8 cellular contexts compared by ENCODE assay signal in the genomic region with DNA sequence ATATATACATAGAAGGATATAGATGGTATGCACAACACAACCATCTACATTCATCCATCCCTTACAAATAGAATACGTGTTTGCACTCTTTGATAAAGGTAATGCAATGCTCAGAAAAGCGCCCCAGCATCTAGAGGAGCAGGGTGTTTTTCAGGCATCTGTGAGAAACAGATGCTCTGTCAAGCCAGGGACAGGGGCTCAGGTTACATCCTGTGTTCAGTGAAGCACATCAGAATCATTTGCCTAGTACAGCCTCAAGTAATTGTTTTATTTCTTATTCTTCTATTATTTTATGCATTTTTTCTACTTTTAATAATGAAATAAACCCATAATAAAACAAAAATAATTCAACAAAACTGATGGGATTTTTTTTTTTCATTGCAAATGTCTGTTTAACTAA. TPM values are rescaled to one million over a fixed set of nuclear protein-coding genes. Genes with fewer than 3 reads are reported as not detected.
DNase-seq lines count a peak whose midpoint lies in the region; ATAC-seq lines count a peak whose summit lies in the region.

No MANE protein-coding gene starts in this region.

- DNase-seq in activated naive CD8-positive, alpha-beta T cell treated with anti-CD3 and anti-CD28 coated beads, Interleukin-2, amount 10 ng/mL, durations not matched to agents 7 days and 5 days: no peak
- no peak for DNase-seq in activated naive CD8-positive, alpha-beta T cell treated with anti-CD3 and anti-CD28 coated beads, Interleukin-2, amount 50 U/mL, for 24 hours
- DNase-seq in NCI-H748 (lab: John Stamatoyannopoulos, UW; ENCODE audit: unreplicated experiment) (peak; percentile 83), right cardiac atrium (no peak)
- DNase-seq in effector memory CD8-positive, alpha-beta T cell: no peak
- no peak for DNase-seq in stimulated activated CD4-positive, alpha-beta T cell treated with anti-CD3 and anti-CD28 coated beads, Interleukin-4, amount 100 ng/mL, for 4 hours

- no peak overlapping the region for H3K4me3 ChIP-seq in skeletal muscle satellite cell (ENCODE audit: low read length)
- no peak overlapping the region for H3K4me3 ChIP-seq in right cardiac atrium (ENCODE audit: low read length)

- no peak overlapping the region for H3K4me2 ChIP-seq in skeletal muscle satellite cell (ENCODE audit: low read length)

- WGBS in right cardiac atrium: 44% methylated on average over 2 of the region's 2 CpGs

- H3K27me3 ChIP-seq in skeletal muscle satellite cell (ENCODE audit: control insufficient read depth, insufficient read depth, low read length): no peaks in the 10 kb centered on the region
- no peaks in the 10 kb centered on the region for H3K27me3 ChIP-seq in right cardiac atrium (ENCODE audit: control insufficient read depth, insufficient read depth)

- peaks cover 4% of the 10 kb centered on the region for H3K9me3 Mint-ChIP-seq in activated naive CD8-positive, alpha-beta T cell treated with anti-CD3 and anti-CD28 coated beads, Interleukin-2, amount 10 ng/mL, durations not matched to agents 7 days and 5 days
- peaks cover 4% of the 10 kb centered on the region for H3K9me3 Mint-ChIP-seq in activated naive CD8-positive, alpha-beta T cell treated with anti-CD3 and anti-CD28 coated beads, Interleukin-2, amount 50 U/mL, for 24 hours
- no peaks in the 10 kb centered on the region for H3K9me3 Mint-ChIP-seq in effector memory CD8-positive, alpha-beta T cell

- peaks cover 5% of the 10 kb centered on the region for H3K36me3 Mint-ChIP-seq in activated naive CD8-positive, alpha-beta T cell treated with anti-CD3 and anti-CD28 coated beads, Interleukin-2, amount 10 ng/mL, durations not matched to agents 7 days and 5 days
- no peaks in the 10 kb centered on the region for H3K36me3 Mint-ChIP-seq in activated naive CD8-positive, alpha-beta T cell treated with anti-CD3 and anti-CD28 coated beads, Interleukin-2, amount 50 U/mL, for 24 hours (ENCODE audit: low read depth)
- no peaks in the 10 kb centered on the region for H3K36me3 Mint-ChIP-seq in effector memory CD8-positive, alpha-beta T cell (ENCODE audit: insufficient read depth)

- no peaks in the 10 kb centered on the region for H3K27me3 Mint-ChIP-seq in activated naive CD8-positive, alpha-beta T cell treated with anti-CD3 and anti-CD28 coated beads, Interleukin-2, amount 10 ng/mL, durations not matched to agents 7 days and 5 days
- H3K27me3 Mint-ChIP-seq in activated naive CD8-positive, alpha-beta T cell treated with anti-CD3 and anti-CD28 coated beads, Interleukin-2, amount 50 U/mL, for 24 hours: no peaks in the 10 kb centered on the region
- H3K27me3 Mint-ChIP-seq in effector memory CD8-positive, alpha-beta T cell: no peaks in the 10 kb centered on the region

- peak; percentile 54 for ATAC-seq in activated naive CD8-positive, alpha-beta T cell treated with anti-CD3 and anti-CD28 coated beads, Interleukin-2, amount 10 ng/mL, durations not matched to agents 7 days and 5 days (ENCODE audit: low read depth)
- ATAC-seq in activated naive CD8-positive, alpha-beta T cell treated with anti-CD3 and anti-CD28 coated beads, Interleukin-2, amount 50 U/mL, for 24 hours: no peak
- ATAC-seq in HG03103 (IDR thresholded peaks at IDR 0.05; ENCODE audit: low read depth, unreplicated experiment) (peak; percentile 81), right cardiac atrium (no peak)
- no peak for ATAC-seq in effector memory CD8-positive, alpha-beta T cell (replicated peaks)

- POLR2A ChIA-PET in activated naive CD8-positive, alpha-beta T cell treated with anti-CD3 and anti-CD28 coated beads, Interleukin-2, amount 10 ng/mL, durations not matched to agents 7 days and 5 days (lab: Charles Lee): no interaction called here

- intact Hi-C loops in right cardiac atrium (cut with DNase I): no loop called here

- H3K36me3 ChIP-seq in skeletal muscle satellite cell (ENCODE audit: insufficient read depth, low read length): no peaks in the 10 kb centered on the region

- H3K9ac ChIP-seq in skeletal muscle satellite cell (ENCODE audit: low read depth, low read length): peak overlapping the region; percentile 51

- no peak overlapping the region for H3K4me3 Mint-ChIP-seq in activated naive CD8-positive, alpha-beta T cell treated with anti-CD3 and anti-CD28 coated beads, Interleukin-2, amount 10 ng/mL, durations not matched to agents 7 days and 5 days
- no peak overlapping the region for H3K4me3 Mint-ChIP-seq in activated naive CD8-positive, alpha-beta T cell treated with anti-CD3 and anti-CD28 coated beads, Interleukin-2, amount 50 U/mL, for 24 hours
- H3K4me3 Mint-ChIP-seq in effector memory CD8-positive, alpha-beta T cell: no peak overlapping the region

- peaks cover 54% of the 10 kb centered on the region for H3K4me1 ChIP-seq in skeletal muscle satellite cell (ENCODE audit: control insufficient read depth, insufficient read depth, low read length)
- no peaks in the 10 kb centered on the region for H3K4me1 ChIP-seq in right cardiac atrium (ENCODE audit: control insufficient read depth, insufficient read depth, low read length)

- H3K9me3 ChIP-seq in skeletal muscle satellite cell (replicated peaks; ENCODE audit: low read length) (no peaks in the 10 kb centered on the region), right cardiac atrium (ENCODE audit: control insufficient read depth, low read length) (no peaks in the 10 kb centered on the region)

- no peak overlapping the region for H3K27ac ChIP-seq in right cardiac atrium (ENCODE audit: low read length)

- H3K27ac Mint-ChIP-seq in activated naive CD8-positive, alpha-beta T cell treated with anti-CD3 and anti-CD28 coated beads, Interleukin-2, amount 10 ng/mL, durations not matched to agents 7 days and 5 days: no peak overlapping the region
- H3K27ac Mint-ChIP-seq in activated naive CD8-positive, alpha-beta T cell treated with anti-CD3 and anti-CD28 coated beads, Interleukin-2, amount 50 U/mL, for 24 hours: no peak overlapping the region
- no peak overlapping the region for H3K27ac Mint-ChIP-seq in effector memory CD8-positive, alpha-beta T cell

- peaks cover 22% of the 10 kb centered on the region for H3K4me1 Mint-ChIP-seq in activated naive CD8-positive, alpha-beta T cell treated with anti-CD3 and anti-CD28 coated beads, Interleukin-2, amount 10 ng/mL, durations not matched to agents 7 days and 5 days
- H3K4me1 Mint-ChIP-seq in activated naive CD8-positive, alpha-beta T cell treated with anti-CD3 and anti-CD28 coated beads, Interleukin-2, amount 50 U/mL, for 24 hours: peaks cover 27% of the 10 kb centered on the region
- H3K4me1 Mint-ChIP-seq in effector memory CD8-positive, alpha-beta T cell (ENCODE audit: low read depth in 2 of 2): peaks cover 4 to 5% of the 10 kb centered on the region in 2 donors

RNA-seq across cellular contexts. Expression of a gene that starts 50.5 kb away (rescaled TPM):
- total RNA-seq in activated naive CD8-positive, alpha-beta T cell treated with anti-CD3 and anti-CD28 coated beads, Interleukin-2, amount 10 ng/mL, durations not matched to agents 7 days and 5 days: 100 to 1,000 TPM; 119 to 128 TPM
- 339 and 489 TPM in 2 replicates for total RNA-seq in skeletal muscle satellite cell (2012; rRNA removed)
- 100 to 1,000 TPM in 1 of 4 donors, 10 to 100 TPM in 3; 52.7 to 117 (median 81.1) TPM for total RNA-seq in right cardiac atrium
- 25.5 TPM for polyA plus RNA-seq in right cardiac atrium

Comparison
In these comparisons a context has a peak if more than half of its experiments do, and no peak if none do; other contexts are left out.
1. ATAC-seq: peak in activated naive CD8-positive, alpha-beta T cell treated with anti-CD3 and anti-CD28 coated beads, Interleukin-2, amount 10 ng/mL, durations not matched to agents 7 days and 5 days (single experiment) and HG03103 (single experiment); none in activated naive CD8-positive, alpha-beta T cell treated with anti-CD3 and anti-CD28 coated beads, Interleukin-2, amount 50 U/mL, for 24 hours (single experiment), right cardiac atrium (0 of 2) and effector memory CD8-positive, alpha-beta T cell (single experiment).